In the genomic region with DNA sequence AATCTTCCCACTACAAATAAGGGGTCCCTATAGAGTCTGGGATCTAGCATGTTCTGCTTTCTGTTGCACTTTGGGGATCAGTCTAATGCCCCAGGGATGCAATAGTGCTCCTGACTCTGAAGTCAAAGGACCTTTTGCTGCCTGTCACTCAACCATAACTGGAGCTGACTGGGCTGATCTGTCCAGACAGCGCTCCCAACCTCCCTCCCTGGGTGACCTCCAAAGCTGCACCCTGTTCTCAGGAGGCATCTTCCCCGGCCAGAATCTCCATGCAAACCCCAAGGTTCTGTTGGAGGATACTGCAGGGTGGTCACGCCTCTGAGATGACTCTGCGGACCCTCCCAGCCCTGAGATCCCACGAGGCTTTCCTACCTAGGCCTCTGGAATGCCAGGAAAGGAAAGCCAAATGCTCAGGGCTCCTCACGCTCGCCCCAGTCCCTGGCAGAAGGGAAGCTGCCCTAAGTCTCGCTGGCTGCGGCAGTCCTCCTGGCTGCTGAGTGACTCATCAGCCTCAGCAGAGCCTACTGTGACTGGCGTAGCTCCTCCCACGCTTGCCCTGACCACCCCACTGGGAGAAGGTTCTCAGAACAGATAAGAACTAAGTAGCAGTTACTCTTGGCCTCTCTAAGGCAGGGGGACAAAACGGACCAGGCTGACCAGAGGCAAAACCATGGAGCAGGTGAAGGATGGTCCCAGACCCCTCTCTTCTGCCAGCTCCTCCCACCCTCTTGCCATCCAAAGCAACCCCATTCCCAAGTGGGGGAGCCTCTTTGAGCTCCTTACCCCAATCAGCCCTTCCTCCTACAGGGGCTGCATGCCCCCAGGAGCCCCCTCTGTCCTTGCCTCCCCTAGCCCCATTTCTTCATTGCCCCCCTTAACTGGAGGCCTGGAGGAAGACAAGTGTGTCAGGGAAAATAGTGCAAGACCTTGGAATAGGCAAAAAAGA, we compare ENCODE assay signal across 8 cellular contexts.
DNase-seq lines count a peak whose midpoint lies in the region; TF ChIP-seq lines count a peak whose summit lies in the region.

No MANE protein-coding gene starts in this region.

- CTCF ChIA-PET in A673 (lab: Charles Lee) (interaction anchor here (0.6 kb wide), 1 partner anchor 185 kb away, joined by 3 read pairs; no protein-coding TSS in a partner anchor), SK-N-SH (lab: Yijun Ruan, JAX) (interaction anchor here (0.8 to 1.2 kb wide), 3 partner anchors 47 to 179 kb away, joined by 3 to 5 read pairs (median 3); no protein-coding TSS in a partner anchor)
- CTCF ChIA-PET in activated naive CD4-positive, alpha-beta T cell treated with anti-CD3 and anti-CD28 coated beads, Interleukin-2, amount 10 ng/mL, durations not matched to agents 7 days and 5 days (lab: Charles Lee): interaction anchor here (0.8 to 1.0 kb wide), 3 partner anchors 10 to 179 kb away, joined by 3 read pairs; no protein-coding TSS in a partner anchor

- peaks cover 22% of the 10 kb centered on the region for H3K4me1 Mint-ChIP-seq in activated naive CD4-positive, alpha-beta T cell treated with anti-CD3 and anti-CD28 coated beads, Interleukin-2, amount 10 ng/mL, durations not matched to agents 7 days and 5 days

- H3K9me3 ChIP-seq in A673 (ENCODE audit: low read depth, low read length, poor library complexity, severe bottlenecking): no peaks in the 10 kb centered on the region
- no peaks in the 10 kb centered on the region for H3K9me3 ChIP-seq in SK-N-SH
- H3K9me3 ChIP-seq in hepatocyte (ENCODE audit: low read depth): no peaks in the 10 kb centered on the region

- H3K4me3 Mint-ChIP-seq in activated naive CD4-positive, alpha-beta T cell treated with anti-CD3 and anti-CD28 coated beads, Interleukin-2, amount 10 ng/mL, durations not matched to agents 7 days and 5 days: no peak overlapping the region

- H3K4me3 ChIP-seq in A673 (ENCODE audit: low read depth, low read length, poor library complexity, severe bottlenecking): no peak overlapping the region
- no peak overlapping the region for H3K4me3 ChIP-seq in H7 (ENCODE audit: insufficient read depth, low read depth, low read length)
- 0 out of 4 replicates have a peak overlapping the region, but pooled peaks of 1 of the 2 experiments have one; percentile 5 for H3K4me3 ChIP-seq in SK-N-SH (ENCODE audit: low read depth in 2 of 2, low read length in 1 of 2)
- H3K4me3 ChIP-seq in hepatocyte: no peak overlapping the region

- peaks cover 6% of the 10 kb centered on the region for H3F3A ChIP-seq in SK-N-SH (replicated peaks; ENCODE audit: insufficient read depth)

- H3K9me2 ChIP-seq in SK-N-SH (no peaks in the 10 kb centered on the region), hepatocyte (replicated peaks; ENCODE audit: insufficient read depth) (no peaks in the 10 kb centered on the region)

- TF ChIP-seq CTCF in A673 (conservative IDR thresholded peaks at IDR 0.05; ENCODE audit: low read depth, low read length) (no peak), SK-N-SH (IDR thresholded peaks at IDR 0.05) (no peak), hepatocyte (IDR thresholded peaks at IDR 0.05; ENCODE audit: poor library complexity) (no peak)

- DNase-seq in A673 (ENCODE audit: low spot score) (peak; percentile 87), H7 (peak; percentile 88), SK-N-SH (peak; percentile 59), hepatocyte (ENCODE audit: low spot score) (peak; percentile 92), cortex of kidney (lab: John Stamatoyannopoulos, UW) (no peak), globus pallidus (ENCODE audit: low spot score) (no peak)
- peak; percentile 60 for DNase-seq in activated naive CD4-positive, alpha-beta T cell treated with anti-CD3 and anti-CD28 coated beads, Interleukin-2, amount 10 ng/mL, durations not matched to agents 7 days and 5 days
- peak; percentile 57 to 59 for DNase-seq in stimulated activated CD4-positive, alpha-beta T cell treated with anti-CD3 and anti-CD28 coated beads, Interleukin-2, amount 100 ng/mL, for 48 hours

- no peak overlapping the region for H3K27ac Mint-ChIP-seq in activated naive CD4-positive, alpha-beta T cell treated with anti-CD3 and anti-CD28 coated beads, Interleukin-2, amount 10 ng/mL, durations not matched to agents 7 days and 5 days

- no peaks in the 10 kb centered on the region for H3K36me3 Mint-ChIP-seq in activated naive CD4-positive, alpha-beta T cell treated with anti-CD3 and anti-CD28 coated beads, Interleukin-2, amount 10 ng/mL, durations not matched to agents 7 days and 5 days

- no peak overlapping the region for H3K27ac ChIP-seq in A673 (ENCODE audit: low read depth, low read length, poor library complexity, severe bottlenecking)
- no peak overlapping the region; a peak in 1 of 4 replicates for H3K27ac ChIP-seq in SK-N-SH (ENCODE audit: low read depth in 2 of 2, low read length in 1 of 2)
- H3K27ac ChIP-seq in hepatocyte: no peak overlapping the region

- intact Hi-C loops in A673 (cut with micrococcal nuclease; ENCODE audit: unreplicated experiment): no loop called here

- H3K36me3 ChIP-seq in A673 (ENCODE audit: insufficient read depth, low read length, poor library complexity, severe bottlenecking): no peaks in the 10 kb centered on the region
- H3K36me3 ChIP-seq in H7 (replicated peaks; ENCODE audit: control insufficient read depth, insufficient read depth, low read length): no peaks in the 10 kb centered on the region
- H3K36me3 ChIP-seq in SK-N-SH (replicated peaks in 1 of 2; ENCODE audit: control insufficient read depth in 1 of 2, insufficient read depth in 2 of 2, low read length in 1 of 2): no peaks in the 10 kb centered on the region
- H3K36me3 ChIP-seq in hepatocyte (replicated peaks; ENCODE audit: insufficient read depth, low read depth): no peaks in the 10 kb centered on the region

- H4K20me1 ChIP-seq in SK-N-SH (ENCODE audit: insufficient read depth): no peaks in the 10 kb centered on the region
- H4K20me1 ChIP-seq in hepatocyte (ENCODE audit: insufficient read depth, poor library complexity, severe bottlenecking): no peaks in the 10 kb centered on the region

- H3K79me2 ChIP-seq in SK-N-SH (ENCODE audit: insufficient read depth): no peaks in the 10 kb centered on the region
- no peaks in the 10 kb centered on the region for H3K79me2 ChIP-seq in hepatocyte

- H3K4me1 ChIP-seq in A673 (ENCODE audit: insufficient read depth, low read length, poor library complexity, severe bottlenecking): peaks cover 42% of the 10 kb centered on the region
- peaks cover 32% of the 10 kb centered on the region in 2 experiments; a peak in 3 of 4 replicates for H3K4me1 ChIP-seq in SK-N-SH (ENCODE audit: control insufficient read depth in 1 of 2, insufficient read depth in 2 of 2, low read depth in 1 of 2, low read length in 1 of 2)
- peaks cover 21% of the 10 kb centered on the region for H3K4me1 ChIP-seq in hepatocyte (ENCODE audit: insufficient read depth)

- peaks cover 53% of the 10 kb centered on the region for H3K27me3 Mint-ChIP-seq in activated naive CD4-positive, alpha-beta T cell treated with anti-CD3 and anti-CD28 coated beads, Interleukin-2, amount 10 ng/mL, durations not matched to agents 7 days and 5 days

- TF ChIP-seq RAD21 in SK-N-SH (IDR thresholded peaks at IDR 0.05; ENCODE audit: low read length): no peak

- POLR2A ChIA-PET in A673 (lab: Charles Lee; ENCODE audit: low non-redundant PET): interaction anchor here (0.7 kb wide), 1 partner anchor 362 kb away, joined by 4 read pairs; no protein-coding TSS in a partner anchor
- POLR2A ChIA-PET in SK-N-SH (lab: Yijun Ruan, JAX): no interaction called here

- H3K9ac ChIP-seq in SK-N-SH: no peak overlapping the region

- H3K9me3 Mint-ChIP-seq in activated naive CD4-positive, alpha-beta T cell treated with anti-CD3 and anti-CD28 coated beads, Interleukin-2, amount 10 ng/mL, durations not matched to agents 7 days and 5 days: peaks cover 10% of the 10 kb centered on the region

- no TSS peak for BruUV-seq in A673 (replicated peaks; lab: Mats Ljungman, UMichigan)

- H2AFZ ChIP-seq in SK-N-SH (ENCODE audit: low read depth) (peak overlapping the region; percentile 84; the same call in 1 of the 2 replicates), hepatocyte (no peak overlapping the region)

- H3K4me2 ChIP-seq in SK-N-SH (peak overlapping the region; percentile 76), hepatocyte (peak overlapping the region; percentile 54)

- WGBS in SK-N-SH (ENCODE audit: low lambda C conversion rate): 22% methylated on average over 9 of the region's 12 CpGs
- 45% methylated on average over 12 of the region's 12 CpGs for WGBS in hepatocyte (ENCODE audit: low lambda C conversion rate, missing lambda C conversion rate)

- H3K27me3 ChIP-seq in A673 (replicated peaks; ENCODE audit: insufficient read depth, low read depth, low read length, poor library complexity) (no peaks in the 10 kb centered on the region), H7 (ENCODE audit: control insufficient read depth, insufficient read depth, low read length) (no peaks in the 10 kb centered on the region), SK-N-SH (ENCODE audit: insufficient read depth) (no peaks in the 10 kb centered on the region), hepatocyte (no peaks in the 10 kb centered on the region)

- TF ChIP-seq EP300 in SK-N-SH (IDR thresholded peaks at IDR 0.05; ENCODE audit: borderline replicate concordance in 1 of 2, low read depth in 1 of 2, low read length in 1 of 2): no peak

TF ChIP-seq in SK-N-SH, 30 proteins besides CTCF, POLR2A, EP300 and RAD21 (continues in another document):
- TF ChIP-seq FOSL2 (IDR thresholded peaks at IDR 0.05; ENCODE audit: borderline replicate concordance, low read depth) (peak; percentile 95), POLR2AphosphoS5 (IDR thresholded peaks at IDR 0.05; ENCODE audit: low read depth, low read length) (0 out of 2 replicates have a peak, but pooled peaks have one; percentile 21), TCF12 (IDR thresholded peaks at IDR 0.05) (peak; percentile 23; the same call in 1 of the 2 replicates), JUND (IDR thresholded peaks at IDR 0.05) (peak; percentile 78; the same call in 1 of the 2 replicates)
- TF ChIP-seq, protein P1, sequence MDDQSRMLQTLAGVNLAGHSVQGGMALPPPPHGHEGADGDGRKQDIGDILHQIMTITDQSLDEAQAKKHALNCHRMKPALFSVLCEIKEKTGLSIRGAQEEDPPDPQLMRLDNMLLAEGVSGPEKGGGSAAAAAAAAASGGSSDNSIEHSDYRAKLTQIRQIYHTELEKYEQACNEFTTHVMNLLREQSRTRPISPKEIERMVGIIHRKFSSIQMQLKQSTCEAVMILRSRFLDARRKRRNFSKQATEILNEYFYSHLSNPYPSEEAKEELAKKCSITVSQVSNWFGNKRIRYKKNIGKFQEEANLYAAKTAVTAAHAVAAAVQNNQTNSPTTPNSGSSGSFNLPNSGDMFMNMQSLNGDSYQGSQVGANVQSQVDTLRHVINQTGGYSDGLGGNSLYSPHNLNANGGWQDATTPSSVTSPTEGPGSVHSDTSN (IDR thresholded peaks at IDR 0.05): peak; percentile 5; the same call in 1 of the 2 replicates

Comparison
In these comparisons a context has a peak if more than half of its experiments do, and no peak if none do; other contexts are left out.
1. DNase-seq: peak in A673 (single experiment), H7 (single experiment), SK-N-SH (single experiment), activated naive CD4-positive, alpha-beta T cell treated with anti-CD3 and anti-CD28 coated beads, Interleukin-2, amount 10 ng/mL, durations not matched to agents 7 days and 5 days (single experiment), hepatocyte (single experiment) and stimulated activated CD4-positive, alpha-beta T cell treated with anti-CD3 and anti-CD28 coated beads, Interleukin-2, amount 100 ng/mL, for 48 hours (2 of 2); none in cortex of kidney (single experiment) and globus pallidus (single experiment).